In the genomic region with DNA sequence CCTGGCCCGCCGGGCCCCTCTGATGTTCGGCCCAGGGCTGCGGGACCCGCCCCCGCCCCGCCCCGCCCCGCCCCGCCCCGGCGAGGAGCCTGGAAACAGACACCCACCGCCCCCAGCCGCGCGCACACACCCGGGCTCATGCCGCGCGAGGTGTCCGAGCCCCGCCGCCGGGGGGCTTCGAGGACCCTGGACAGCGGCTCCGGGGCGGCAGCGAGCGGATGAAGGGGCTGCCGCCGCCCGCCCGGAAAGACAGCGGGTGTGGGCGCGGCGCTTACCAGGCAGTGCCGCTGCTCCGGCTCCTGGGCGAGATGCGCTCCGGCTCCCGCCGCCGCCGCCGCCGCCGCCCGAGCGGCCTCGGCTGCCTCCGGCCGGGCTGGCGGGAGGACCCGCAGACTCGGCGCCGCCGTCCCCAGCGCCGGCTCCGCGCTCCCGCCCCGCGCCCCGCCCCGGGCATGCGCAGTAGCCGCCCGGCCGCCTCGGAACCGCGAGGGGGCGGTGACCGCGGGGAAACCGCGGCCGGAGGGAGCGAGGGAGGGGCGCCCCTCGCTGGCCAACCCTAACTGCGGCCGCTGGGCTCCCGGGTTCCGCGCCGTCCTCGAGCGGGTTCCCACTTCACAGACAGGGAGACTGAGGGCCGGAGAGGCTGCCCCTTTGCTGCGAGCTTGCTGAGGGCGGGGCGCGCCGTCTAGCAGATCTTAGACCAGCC, we compare ENCODE assay signal across 8 cellular contexts. TPM values are rescaled to one million over a fixed set of nuclear protein-coding genes. Genes with fewer than 3 reads are reported as not detected.
DNase-seq lines count a peak whose midpoint lies in the region; ATAC-seq and TF ChIP-seq lines count a peak whose summit lies in the region.

Gene GPRIN1, minus strand, starts transcription at position 433 of the 706 bp plus-strand sequence. CDS start 10,322 bp downstream, outside the sequence.

- H3K4me3 Mint-ChIP-seq in neural progenitor cell (peak within 1 kb of the TSS; percentile 98), type B pancreatic cell (peak within 1 kb of the TSS; percentile 93)

- peaks cover 7% of the 10 kb centered on the region for H3F3A ChIP-seq in neural progenitor cell (ENCODE audit: low read depth)

- H3K4me3 ChIP-seq in fibroblast of mammary gland (ENCODE audit: control insufficient read depth, low read depth, low read length) (peak within 1 kb of the TSS; percentile 55), neural progenitor cell (peak within 1 kb of the TSS; percentile 53)

- H3K27me3 ChIP-seq in neural progenitor cell = peaks cover 45% of the 10 kb centered on the region

- no peaks in the 10 kb centered on the region for H3K4me1 ChIP-seq in neural progenitor cell

- H3K27ac Mint-ChIP-seq in neural progenitor cell = no peak within 1 kb of the TSS
- H3K27ac Mint-ChIP-seq in type B pancreatic cell = no peak within 1 kb of the TSS

- H4K20me1 ChIP-seq in neural progenitor cell (ENCODE audit: low read depth) = peaks cover 21% of the 10 kb centered on the region

- TF ChIP-seq CTCF in C4-2B (conservative IDR thresholded peaks at IDR 0.05) = no peak
- TF ChIP-seq CTCF in fibroblast of mammary gland (conservative IDR thresholded peaks at IDR 0.05; ENCODE audit: control insufficient read depth, insufficient read depth, low read depth, low read length) = no peak
- TF ChIP-seq CTCF in neural progenitor cell (IDR thresholded peaks at IDR 0.05) = peak; percentile 47
- peak; percentile 49 for TF ChIP-seq CTCF in type B pancreatic cell (conservative IDR thresholded peaks at IDR 0.05)

- H3K9me3 Mint-ChIP-seq in neural progenitor cell (no peaks in the 10 kb centered on the region), type B pancreatic cell (no peaks in the 10 kb centered on the region)

- no peaks in the 10 kb centered on the region for H3K9me3 ChIP-seq in neural progenitor cell (ENCODE audit: low read depth)

- H3K36me3 Mint-ChIP-seq in neural progenitor cell (no peaks in the 10 kb centered on the region), type B pancreatic cell (no peaks in the 10 kb centered on the region)

- peak within 1 kb of the TSS; percentile 69 for H3K27ac ChIP-seq in C4-2B
- no peak within 1 kb of the TSS for H3K27ac ChIP-seq in neural progenitor cell

- H3K4me2 ChIP-seq in neural progenitor cell = peak within 1 kb of the TSS; percentile 82

- ATAC-seq in GM19025 (IDR thresholded peaks at IDR 0.05; ENCODE audit: low read depth, unreplicated experiment) (peak; percentile 77), HG03139 (IDR thresholded peaks at IDR 0.05; ENCODE audit: unreplicated experiment) (peak; percentile 59)

- H3K79me2 ChIP-seq in neural progenitor cell (ENCODE audit: low read depth) = no peaks in the 10 kb centered on the region

- no peak within 1 kb of the TSS for H2AFZ ChIP-seq in neural progenitor cell (replicated peaks)

- H3K4me1 Mint-ChIP-seq in neural progenitor cell (peaks cover 28% of the 10 kb centered on the region), type B pancreatic cell (ENCODE audit: unreplicated experiment) (peaks cover 7% of the 10 kb centered on the region)

- H3K27me3 Mint-ChIP-seq in neural progenitor cell (ENCODE audit: insufficient read depth, low read depth) = peaks cover 20% of the 10 kb centered on the region
- H3K27me3 Mint-ChIP-seq in type B pancreatic cell = peaks cover 45% of the 10 kb centered on the region

- DNase-seq in NCI-H774 (lab: John Stamatoyannopoulos, UW) = peak; percentile 74
- DNase-seq in activated T-cell treated with anti-CD3 and anti-CD28 coated beads for 48 hours (ENCODE audit: low read depth) = peak; percentile 77
- DNase-seq in fibroblast of mammary gland (ENCODE audit: low read depth) = peak; percentile 26
- DNase-seq in neural progenitor cell (ENCODE audit: low spot score) = peak; percentile 94
- DNase-seq in type B pancreatic cell (ENCODE audit: extremely low spot score, unreplicated experiment) = peak; percentile 82

- no peaks in the 10 kb centered on the region for H3K36me3 ChIP-seq in neural progenitor cell

- H3K9ac ChIP-seq in neural progenitor cell = no peak within 1 kb of the TSS

RNA-seq across cellular contexts. Expression of gene GPRIN1, which starts in this region (rescaled TPM):
- 0.67 and 3.7 TPM in 2 replicates for total RNA-seq in neural progenitor cell (ENCODE audit: low replicate concordance)
- total RNA-seq in type B pancreatic cell (ENCODE audit: low replicate concordance) = 3.3 and 6.0 TPM in 2 replicates

Comparison
In these comparisons a context has a peak if more than half of its experiments do, and no peak if none do; other contexts are left out.
1. CTCF ChIP-seq: peak in neural progenitor cell (single experiment) and type B pancreatic cell (single experiment); none in C4-2B (single experiment) and fibroblast of mammary gland (single experiment).
2. DNase-seq: peak in every context shown above with its lines; median percentile 94 in neural progenitor cell; 82 in type B pancreatic cell; 77 in activated T-cell treated with anti-CD3 and anti-CD28 coated beads for 48 hours; 74 in NCI-H774; 26 in fibroblast of mammary gland.